ENCODE assay signal across 17 cellular contexts in the genomic region with DNA sequence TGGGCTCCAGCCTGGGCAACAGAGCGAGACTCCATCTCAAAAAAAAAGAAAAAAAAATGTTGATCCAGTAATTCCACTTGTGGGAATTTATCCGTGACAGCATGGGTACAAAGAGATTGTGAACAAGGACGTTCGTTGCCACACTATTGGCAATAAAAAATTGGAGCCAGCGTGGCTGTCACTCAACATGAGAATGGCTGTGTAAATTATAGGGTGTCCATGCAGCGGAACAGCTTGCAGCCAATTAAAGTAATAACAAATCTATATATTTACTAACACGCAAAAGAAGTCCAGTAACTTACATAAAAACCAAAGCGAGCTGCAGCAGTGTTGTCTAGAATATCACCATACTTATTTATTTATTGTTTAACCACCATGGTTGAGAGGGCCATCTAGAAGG. TPM values are rescaled to one million over a fixed set of nuclear protein-coding genes. Genes with fewer than 3 reads are reported as not detected.
"Had no signal": no experiment of that assay in that cellular context is flagged by ENCODE, and none has a peak within 500 bp of the region (broad histone marks: within the 10 kb centered on the region; RNA-seq: fewer than 3 reads in every experiment).

No MANE protein-coding gene starts in this region.

- H3K4me3 ChIP-seq: left ventricle myocardium inferior, thoracic aorta, upper lobe of left lung had no signal

- DNase-seq: activated CD4-positive, alpha-beta T cell treated with anti-CD3 and anti-CD28 coated beads for 36 hours; activated CD4-positive, alpha-beta T cell treated with anti-CD3 and anti-CD28 coated beads, Interleukin-2, amount 50 U/mL, for 48 hours; activated gamma-delta T cell treated with Interleukin-2 at 50 U/mL for 16 hours; effector CD4-positive, alpha-beta T cell; head of caudate nucleus; kidney; left ventricle myocardium inferior; retina; stimulated activated naive B cell treated with anti-CD40 and anti-IgM and Interleukin-4, amounts not matched to agents 10 μg/mL and 1 μg/mL and 100 μg/mL, for 72 hours; upper lobe of left lung had no signal

- H3K9me3 Mint-ChIP-seq: activated T-helper 1 cell treated with anti-CD3 and anti-CD28 coated beads, Interleukin-12 subunit alpha, Interleukin-12 subunit beta, Interleukin-2, Interleukin-4 antibody, amounts not matched to agents 30 ng/mL and 10 ng/mL and 1 ng/mL, durations not matched to agents 14 hours and 24 hours and 36 hours; stimulated activated naive B cell treated with anti-CD40 and anti-IgM and Interleukin-4, amounts not matched to agents 10 μg/mL and 1 μg/mL and 100 μg/mL, for 72 hours; WTC11 had no signal

- H3K4me3 Mint-ChIP-seq: activated CD4-positive, alpha-beta T cell treated with anti-CD3 and anti-CD28 coated beads for 36 hours; activated naive CD8-positive, alpha-beta T cell; activated T-helper 1 cell treated with anti-CD3 and anti-CD28 coated beads, Interleukin-12 subunit alpha, Interleukin-12 subunit beta, Interleukin-2, Interleukin-4 antibody, amounts not matched to agents 30 ng/mL and 10 ng/mL and 1 ng/mL, durations not matched to agents 14 hours and 24 hours and 36 hours; stimulated activated naive B cell treated with anti-CD40 and anti-IgM and Interleukin-4, amounts not matched to agents 10 μg/mL and 1 μg/mL and 100 μg/mL, for 72 hours; WTC11 had no signal

- H3K27ac Mint-ChIP-seq: activated CD4-positive, alpha-beta T cell treated with anti-CD3 and anti-CD28 coated beads for 36 hours; activated naive CD8-positive, alpha-beta T cell; activated T-helper 1 cell treated with anti-CD3 and anti-CD28 coated beads, Interleukin-12 subunit alpha, Interleukin-12 subunit beta, Interleukin-2, Interleukin-4 antibody, amounts not matched to agents 30 ng/mL and 10 ng/mL and 1 ng/mL, durations not matched to agents 14 hours and 24 hours and 36 hours; stimulated activated naive B cell treated with anti-CD40 and anti-IgM and Interleukin-4, amounts not matched to agents 10 μg/mL and 1 μg/mL and 100 μg/mL, for 72 hours; WTC11 had no signal

- H3K27ac ChIP-seq: left ventricle myocardium inferior, thoracic aorta, upper lobe of left lung had no signal

- H3K9me3 ChIP-seq: left ventricle myocardium inferior, thoracic aorta, upper lobe of left lung had no signal

RNA-seq across cellular contexts. Expression of gene DPF1, which starts 19.3 kb away (rescaled TPM):
- total RNA-seq: kidney, omental fat pad had no signal

RNA-seq across cellular contexts. Expression of gene PPP1R14A, which starts 51.4 kb away (rescaled TPM):
- total RNA-seq: frontal cortex, myocyte had no signal
